In the genomic region with DNA sequence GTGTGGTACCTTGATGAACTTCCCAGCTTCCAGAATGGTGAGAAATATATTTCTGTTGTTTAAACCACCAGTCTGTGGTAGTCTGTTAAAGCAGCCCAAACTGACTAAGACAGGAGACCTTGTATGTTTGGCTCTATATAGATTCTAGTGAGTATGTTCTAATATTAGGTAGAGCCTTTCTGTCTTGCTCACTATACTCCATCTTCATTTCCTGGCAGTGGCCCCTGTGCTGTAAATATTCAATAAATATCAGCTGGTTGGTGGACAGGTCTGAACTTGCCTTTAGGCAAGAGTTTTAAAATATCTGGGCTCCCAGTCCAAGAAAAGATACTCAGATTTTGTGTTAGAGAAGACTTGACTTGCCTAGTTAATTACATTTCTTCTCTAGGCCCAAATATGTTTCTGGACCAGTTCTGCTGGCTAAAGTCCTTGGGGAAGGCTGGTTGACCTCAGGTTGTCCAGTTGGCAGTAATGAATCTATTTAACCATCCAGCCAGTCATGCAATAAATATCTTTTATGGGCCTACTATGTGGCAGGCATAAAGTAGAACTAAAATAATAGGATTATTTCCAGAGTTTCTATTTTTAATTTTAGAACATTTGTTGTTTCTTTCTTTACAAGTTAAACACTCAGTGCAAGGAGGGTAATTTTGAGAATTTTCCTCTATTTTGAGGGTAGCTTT, we compare ENCODE assay signal across 25 cellular contexts. TPM values are rescaled to one million over a fixed set of nuclear protein-coding genes. Genes with fewer than 3 reads are reported as not detected.
"Had no signal": no experiment of that assay in that cellular context is flagged by ENCODE, and none has a peak within 500 bp of the region (broad histone marks: within the 10 kb centered on the region; RNA-seq: fewer than 3 reads in every experiment).

No MANE protein-coding gene starts in this region.

- H3K36me3 Mint-ChIP-seq: activated naive CD8-positive, alpha-beta T cell treated with anti-CD3 and anti-CD28 coated beads, Interleukin-2, amount 10 ng/mL, durations not matched to agents 7 days and 5 days; immature natural killer cell; mesothelial cell of epicardium had no signal

- H3K9me3 Mint-ChIP-seq: activated CD4-positive, alpha-beta memory T cell treated with anti-CD3 and anti-CD28 coated beads, Interleukin-2, amount 10 ng/mL, durations not matched to agents 7 days and 5 days; activated naive CD8-positive, alpha-beta T cell treated with anti-CD3 and anti-CD28 coated beads, Interleukin-2, amount 10 ng/mL, durations not matched to agents 7 days and 5 days; activated T-helper 17 cell treated with anti-CD3 and anti-CD28 coated beads, Interleukin-2, amount 50 U/mL, for 72 hours; immature natural killer cell had no signal

- DNase-seq: activated CD4-positive, alpha-beta memory T cell treated with anti-CD3 and anti-CD28 coated beads, Interleukin-2, amount 10 ng/mL, durations not matched to agents 7 days and 5 days; activated CD4-positive, alpha-beta T cell treated with anti-CD3 and anti-CD28 coated beads for 48 hours; activated CD4-positive, CD25-positive, alpha-beta regulatory T cell; activated naive CD4-positive, alpha-beta T cell; activated naive CD8-positive, alpha-beta T cell treated with anti-CD3 and anti-CD28 coated beads, Interleukin-2, amount 10 ng/mL, durations not matched to agents 7 days and 5 days; activated T-cell treated with anti-CD3 and anti-CD28 coated beads, Interleukin-2, amount 50 U/mL, for 1 hour; amygdala; body of pancreas; immature natural killer cell; left colon; retina; stimulated activated CD4-positive, alpha-beta T cell treated with anti-CD3 and anti-CD28 coated beads, Interleukin-12 subunit alpha, Interleukin-12 subunit beta, amount 100 ng/mL, for 4 hours; stimulated activated CD4-positive, alpha-beta T cell treated with anti-CD3 and anti-CD28 coated beads, Interleukin-1b, Interleukin-23, amount 100 ng/mL, for 48 hours; stimulated activated CD8-positive, alpha-beta memory T cell treated with anti-CD3 and anti-CD28 coated beads, Interleukin-4, amount 100 ng/mL, for 48 hours; stimulated activated naive CD4-positive, alpha-beta T cell treated with Interleukin-2 at 50 U/mL for 16 hours; substantia nigra; T-helper 1 cell; T-helper 9 cell; tibial artery had no signal

- H3K27ac Mint-ChIP-seq: activated CD4-positive, alpha-beta memory T cell treated with anti-CD3 and anti-CD28 coated beads, Interleukin-2, amount 10 ng/mL, durations not matched to agents 7 days and 5 days; activated naive CD8-positive, alpha-beta T cell treated with anti-CD3 and anti-CD28 coated beads, Interleukin-2, amount 10 ng/mL, durations not matched to agents 7 days and 5 days; activated T-helper 17 cell treated with anti-CD3 and anti-CD28 coated beads, Interleukin-2, amount 50 U/mL, for 72 hours; immature natural killer cell; mesothelial cell of epicardium; nephron had no signal

- H3K27me3 ChIP-seq: body of pancreas, tibial artery had no signal

- ATAC-seq: activated T-helper 17 cell treated with anti-CD3 and anti-CD28 coated beads, Interleukin-2, amount 50 U/mL, for 72 hours; body of pancreas; gastroesophageal sphincter; left colon had no signal

- H3K4me3 Mint-ChIP-seq: activated CD4-positive, alpha-beta memory T cell treated with anti-CD3 and anti-CD28 coated beads, Interleukin-2, amount 10 ng/mL, durations not matched to agents 7 days and 5 days; activated naive CD8-positive, alpha-beta T cell treated with anti-CD3 and anti-CD28 coated beads, Interleukin-2, amount 10 ng/mL, durations not matched to agents 7 days and 5 days; activated T-helper 17 cell treated with anti-CD3 and anti-CD28 coated beads, Interleukin-2, amount 50 U/mL, for 72 hours; immature natural killer cell; mesothelial cell of epicardium; nephron had no signal

- H3K9me3 ChIP-seq: body of pancreas, gastroesophageal sphincter, tibial artery had no signal

- H3K4me1 Mint-ChIP-seq: activated naive CD8-positive, alpha-beta T cell treated with anti-CD3 and anti-CD28 coated beads, Interleukin-2, amount 10 ng/mL, durations not matched to agents 7 days and 5 days; mesothelial cell of epicardium had no signal

- H3K27ac ChIP-seq: body of pancreas, coronary artery, gastroesophageal sphincter had no signal

- H3K27me3 Mint-ChIP-seq: activated naive CD8-positive, alpha-beta T cell treated with anti-CD3 and anti-CD28 coated beads, Interleukin-2, amount 10 ng/mL, durations not matched to agents 7 days and 5 days had no signal

- H3K36me3 ChIP-seq: gastroesophageal sphincter, tibial artery had no signal

- H3K4me1 ChIP-seq: body of pancreas, gastroesophageal sphincter, tibial artery had no signal

- H3K4me3 ChIP-seq: body of pancreas, coronary artery, gastroesophageal sphincter, lung, tibial artery had no signal

RNA-seq across cellular contexts. Expression of a gene that starts 22.3 kb away (rescaled TPM):
- total RNA-seq: activated naive CD8-positive, alpha-beta T cell treated with anti-CD3 and anti-CD28 coated beads, Interleukin-2, amount 10 ng/mL, durations not matched to agents 7 days and 5 days; activated T-helper 17 cell treated with anti-CD3 and anti-CD28 coated beads, Interleukin-2, amount 50 U/mL, for 72 hours had no signal
